ENCODE assay signal across 26 cellular contexts in genomic region chr12:108849653-108850052, GRCh38. TPM values are rescaled to one million over a fixed set of nuclear protein-coding genes. Genes with fewer than 3 reads are reported as not detected.
DNase-seq lines count a peak whose midpoint lies in the region; ATAC-seq and TF ChIP-seq lines count a peak whose summit lies in the region.
"Had no signal": no experiment of that assay in that cellular context is flagged by ENCODE, and none has a peak within 500 bp of the region (broad histone marks: within the 10 kb centered on the region; RNA-seq: fewer than 3 reads in every experiment).

No MANE protein-coding gene starts in this region.

- H3K9me3 ChIP-seq in ascending aorta = no peaks in the 10 kb centered on the region
- no peaks in the 10 kb centered on the region for H3K9me3 ChIP-seq in T-helper 17 cell (ENCODE audit: control insufficient read depth, low read length, poor library complexity, severe bottlenecking)
- H3K9me3 ChIP-seq: BLaER1, body of pancreas, esophagus squamous epithelium had no signal

- H3K27me3 ChIP-seq in GM23338 (ENCODE audit: insufficient read depth) (no peaks in the 10 kb centered on the region), ascending aorta (no peaks in the 10 kb centered on the region)
- H3K27me3 ChIP-seq: BLaER1, body of pancreas, dorsolateral prefrontal cortex, esophagus squamous epithelium, hepatocyte had no signal

- no peak overlapping the region for H2AFZ ChIP-seq in GM23338
- H2AFZ ChIP-seq: hepatocyte had no signal

- peaks cover 6% of the 10 kb centered on the region; the same call in 1 of the 3 replicates for H3K4me1 Mint-ChIP-seq in GM23338
- H3K4me1 Mint-ChIP-seq in naive B cell = peaks cover 23 to 26% (median 26%) of the 10 kb centered on the region in 3 donors
- H3K4me1 Mint-ChIP-seq in T-helper 17 cell = peaks cover 20% of the 10 kb centered on the region

- H3K27me3 Mint-ChIP-seq in GM23338 (ENCODE audit: insufficient read depth, low read depth, poor library complexity) (peaks cover 5% of the 10 kb centered on the region), naive B cell (no peaks in the 10 kb centered on the region), T-helper 17 cell (no peaks in the 10 kb centered on the region)

- peaks cover 13% of the 10 kb centered on the region for H3K9me3 Mint-ChIP-seq in GM23338
- no peaks in the 10 kb centered on the region for H3K9me3 Mint-ChIP-seq in naive B cell
- H3K9me3 Mint-ChIP-seq: neural crest cell; T-helper 2 cell treated with Interferon-gamma antibody and Interleukin-4, amounts not matched to agents 5 μg/mL and 100 μg/mL, for 36 hours had no signal

- H3F3A ChIP-seq in GM23338 (replicated peaks; ENCODE audit: low read depth) = no peaks in the 10 kb centered on the region

- peak; percentile 21 for DNase-seq in AG08395 (ENCODE audit: low spot score)
- DNase-seq in GM23338 (ENCODE audit: low spot score) = peak; percentile 52
- no peak for DNase-seq in ascending aorta (ENCODE audit: low spot score in 2 of 2)
- DNase-seq in naive B cell = no peak
- DNase-seq in T-helper 17 cell = no peak
- DNase-seq in NCI-H187 (lab: John Stamatoyannopoulos, UW) = no peak
- DNase-seq: activated CD4-positive, CD25-positive, alpha-beta regulatory T cell treated with anti-CD3 and anti-CD28 coated beads, Interleukin-2, amount 50 U/mL, for 72 hours; activated naive CD4-positive, alpha-beta T cell treated with Interleukin-2 at 50 U/mL for 16 hours; activated T-cell treated with anti-CD3 and anti-CD28 coated beads for 4 hours; body of pancreas; DMS 273 treated with DMSO at 0.1 percent for 48 hours; dorsolateral prefrontal cortex; esophagus squamous epithelium; kidney; mesendoderm; MV-4-11; NCI-H774; stimulated activated CD4-positive, alpha-beta T cell treated with anti-CD3 and anti-CD28 coated beads, Interleukin-2, amount 100 ng/mL, for 48 hours had no signal

- H3K79me2 ChIP-seq in GM23338 (replicated peaks; ENCODE audit: insufficient read depth) = peaks cover 18% of the 10 kb centered on the region

- no peak overlapping the region for H3K4me2 ChIP-seq in GM23338
- H3K4me2 ChIP-seq: BLaER1, hepatocyte had no signal

- H3K4me3 Mint-ChIP-seq in GM23338 = no peak overlapping the region
- H3K4me3 Mint-ChIP-seq in naive B cell = peak overlapping the region in 1 of 8 donors; percentile 47
- no peak overlapping the region for H3K4me3 Mint-ChIP-seq in T-helper 17 cell
- H3K4me3 Mint-ChIP-seq: neural crest cell; T-helper 2 cell treated with Interferon-gamma antibody and Interleukin-4, amounts not matched to agents 5 μg/mL and 100 μg/mL, for 36 hours had no signal

- intact Hi-C loops in ascending aorta (cut with DNase I) = loop anchor here (10.0 kb wide), 1 partner anchor 545 kb away; no protein-coding TSS in a partner anchor

- H3K36me3 ChIP-seq in GM23338 (ENCODE audit: insufficient read depth) (peaks cover 5% of the 10 kb centered on the region), ascending aorta (peaks cover 10 to 22% of the 10 kb centered on the region in 2 donors)

- H3K27ac ChIP-seq in GM23338 (ENCODE audit: low read depth) (no peak overlapping the region), ascending aorta (peak overlapping the region; percentile 62 to 97)
- H3K27ac ChIP-seq: BLaER1, hepatocyte had no signal

- H3K4me3 ChIP-seq in GM23338 (no peak overlapping the region), ascending aorta (no peak overlapping the region)
- H3K4me3 ChIP-seq: BLaER1, body of pancreas, dorsolateral prefrontal cortex, esophagus squamous epithelium, hepatocyte had no signal

- ATAC-seq in GM23338 (no peak), naive B cell (ENCODE audit: low read depth in 2 of 2) (no peak), T-helper 17 cell (no peak), HG03039 (IDR thresholded peaks at IDR 0.05; ENCODE audit: unreplicated experiment) (no peak)
- ATAC-seq: HepG2, sciatic nerve had no signal

- peaks cover 72% of the 10 kb centered on the region for H3K36me3 Mint-ChIP-seq in GM23338 (ENCODE audit: low read depth)
- peaks cover 0 to 8% of the 10 kb centered on the region in 2 donors for H3K36me3 Mint-ChIP-seq in naive B cell
- H3K36me3 Mint-ChIP-seq in T-helper 17 cell (ENCODE audit: low read depth) = peaks cover 4% of the 10 kb centered on the region

- no peaks in the 10 kb centered on the region for H3K9me2 ChIP-seq in GM23338 (ENCODE audit: insufficient read depth)

- H3K4me1 ChIP-seq in GM23338 (ENCODE audit: insufficient read depth) (no peaks in the 10 kb centered on the region), ascending aorta (peaks cover 17 to 44% of the 10 kb centered on the region in 2 donors)

- TF ChIP-seq CTCF in GM23338 (conservative IDR thresholded peaks at IDR 0.05; ENCODE audit: low read depth in 2 of 2) (no peak), ascending aorta (IDR thresholded peaks at IDR 0.05) (no peak)

- no peak overlapping the region for H3K27ac Mint-ChIP-seq in GM23338
- peak overlapping the region in 4 of 6 donors; percentile 40 to 90 (median 72) for H3K27ac Mint-ChIP-seq in naive B cell
- no peak overlapping the region for H3K27ac Mint-ChIP-seq in T-helper 17 cell
- H3K27ac Mint-ChIP-seq: T-helper 2 cell treated with Interferon-gamma antibody and Interleukin-4, amounts not matched to agents 5 μg/mL and 100 μg/mL, for 36 hours had no signal

- peaks cover 4% of the 10 kb centered on the region; the same call in 1 of the 2 replicates for H4K20me1 ChIP-seq in GM23338 (replicated peaks; ENCODE audit: insufficient read depth)

TF ChIP-seq in GM23338, 12 proteins besides CTCF, POLR2A, EP300 and RAD21:
- TF ChIP-seq EZH2 (IDR thresholded peaks at IDR 0.05; ENCODE audit: low read depth, unreplicated experiment) = no peak
- TF ChIP-seq EZH2phosphoT487 (IDR thresholded peaks at IDR 0.05; ENCODE audit: unreplicated experiment) = no peak

RNA-seq across cellular contexts. Expression of gene SSH1, which starts 7.7 kb away (rescaled TPM):
- total RNA-seq in GM23338 (2014; rRNA removed; shearing (Covaris generic)) = 10.8 and 11.8 TPM in 2 replicates
- polyA plus RNA-seq in GM23338 (2016; fragmentation: Nextera tagmentation; extraction: Ambion mirVana) (3.4 and 3.6 TPM in 2 replicates), naive B cell (ENCODE audit: low read depth in 6 of 6) (10 to 100 TPM in 2 of 6 donors, 1 to 10 TPM in 3, not detected in 1; 5.1 to 16.6 (median 5.8) TPM)
- total RNA-seq in ascending aorta (16.1 TPM), T-helper 17 cell (10 to 100 TPM; 22.3 to 31.2 TPM)

RNA-seq across cellular contexts. Expression of gene DAO, which starts 30.2 kb away (rescaled TPM):
- not detected in 2 replicates for total RNA-seq in GM23338 (2014; rRNA removed; shearing (Covaris generic))
- polyA plus RNA-seq in GM23338 (2016; fragmentation: Nextera tagmentation; extraction: Ambion mirVana) (not detected in 2 replicates), naive B cell (ENCODE audit: low read depth in 6 of 6) (not detected)
- total RNA-seq in ascending aorta (not detected), T-helper 17 cell (not detected)
- total RNA-seq: body of pancreas, esophagus squamous epithelium, neural crest cell, sciatic nerve, temporal lobe had no signal

Comparison
In these comparisons a context has a peak if more than half of its experiments do, and no peak if none do; other contexts are left out.
1. DNase-seq: peak in AG08395 (single experiment) and GM23338 (single experiment); none in ascending aorta (0 of 2), naive B cell (single experiment), T-helper 17 cell (0 of 3) and NCI-H187 (0 of 2).
2. H3K27ac Mint-ChIP-seq: peak in naive B cell (4 of 6); none in GM23338 (single experiment) and T-helper 17 cell (single experiment).